9 cellular contexts compared by ENCODE assay signal in genomic region chr11:17012712-17013547, GRCh38. TPM values are rescaled to one million over a fixed set of nuclear protein-coding genes. Genes with fewer than 3 reads are reported as not detected.
DNase-seq lines count a peak whose midpoint lies in the region; ATAC-seq, FAIRE-seq and TF ChIP-seq lines count a peak whose summit lies in the region.
"Had no signal": no experiment of that assay in that cellular context is flagged by ENCODE, and none has a peak within 500 bp of the region (broad histone marks: within the 10 kb centered on the region; RNA-seq: fewer than 3 reads in every experiment).

No MANE protein-coding gene starts in this region.

- no peak overlapping the region for H2BK15ac ChIP-seq in IMR-90 (ENCODE audit: low read depth, low read length)

- no peaks in the 10 kb centered on the region for H3K36me3 Mint-ChIP-seq in dendritic cell treated with granulocyte-macrophage colony-stimulating factor and Interleukin-4, amounts not matched to agents 40 ng/mL and 50 ng/mL, for 4 days (ENCODE audit: low read depth)

- under 1% methylated on average over 22 of the region's 38 CpGs for WGBS in A549 (ENCODE audit: missing lambda C conversion rate)
- 10% methylated on average over 2 of the region's 38 CpGs; no CpG with 5 or more reads in 1 of the 2 experiments for WGBS in IMR-90 (ENCODE audit: extremely low coverage in 2 of 2, insufficient read length in 1 of 2), 2 experiments
- WGBS in lower leg skin, 2 donors: 50 to 53% methylated on average over 31 to 35 of the region's 38 CpGs
- WGBS in upper lobe of left lung, 2 donors: 36 to 50% methylated on average over 15 to 33 of the region's 38 CpGs

- H3K4me1 Mint-ChIP-seq in dendritic cell treated with granulocyte-macrophage colony-stimulating factor and Interleukin-4, amounts not matched to agents 40 ng/mL and 50 ng/mL, for 4 days (ENCODE audit: low read depth): peaks cover 12% of the 10 kb centered on the region

- DNase-seq in A549 (ENCODE audit: low read depth in 1 of 2, low spot score in 1 of 2) (peak; percentile 83 to 91), IMR-90 (peak; percentile 52), lower leg skin (ENCODE audit: low spot score in 2 of 2) (peak in 1 of 2 donors; percentile 25), upper lobe of left lung (peak; percentile 75 to 84), UCSD-AML1 (lab: John Stamatoyannopoulos, UW; ENCODE audit: unreplicated experiment) (no peak), OCI-M2 (lab: John Stamatoyannopoulos, UW; ENCODE audit: unreplicated experiment) (no peak), NCI-H1436 treated with DMSO at 0.1 percent for 48 hours (lab: John Stamatoyannopoulos, UW) (no peak)

- H3K14ac ChIP-seq in IMR-90 (replicated peaks; ENCODE audit: low read depth, low read length): no peak overlapping the region

- no peak overlapping the region for H4K8ac ChIP-seq in IMR-90 (ENCODE audit: low read depth in 2 of 2, low read length in 2 of 2)

- H3K4me3 Mint-ChIP-seq in dendritic cell treated with granulocyte-macrophage colony-stimulating factor and Interleukin-4, amounts not matched to agents 40 ng/mL and 50 ng/mL, for 4 days: peak overlapping the region; percentile 64

- H3K36me3 ChIP-seq in IMR-90 (ENCODE audit: control insufficient read depth, insufficient read depth, low read length) (no peaks in the 10 kb centered on the region), upper lobe of left lung (no peaks in the 10 kb centered on the region)

- H2BK5ac ChIP-seq in IMR-90 (ENCODE audit: low read depth, low read length, poor library complexity, severe bottlenecking): no peak overlapping the region

- no peak overlapping the region for H3K4ac ChIP-seq in IMR-90 (ENCODE audit: low read depth, low read length)

- H3K4me3 ChIP-seq in A549 (peak overlapping the region; percentile 69), IMR-90 (ENCODE audit: insufficient read depth, low read depth, low read length) (no peak overlapping the region; the same call in 1 of the 2 replicates), lower leg skin (ENCODE audit: low read depth, poor library complexity, severe bottlenecking) (peak overlapping the region; percentile 35), upper lobe of left lung (peak overlapping the region; percentile 11 to 84 (median 66))

- H3K18ac ChIP-seq in IMR-90 (ENCODE audit: low read depth, low read length): no peak overlapping the region

- H3K9ac ChIP-seq in IMR-90 (ENCODE audit: low read depth, low read length): no peak overlapping the region

- CTCF ChIA-PET in A549 (lab: Yijun Ruan, JAX): interaction anchor here (1.1 to 2.0 kb wide), 2 partner anchors 50 to 73 kb away, joined by 3 to 8 read pairs; no protein-coding TSS in a partner anchor
- CTCF ChIA-PET in IMR-90 (lab: Yijun Ruan, JAX): no interaction called here

- H2AK5ac ChIP-seq in IMR-90 (ENCODE audit: low read depth, low read length): no peak overlapping the region

- TF ChIP-seq EP300 in A549 (IDR thresholded peaks at IDR 0.05) (peak in 1 of 2 experiments; percentile 38; a peak in 1 of 5 replicates), upper lobe of left lung (IDR thresholded peaks at IDR 0.05) (no peak)

- no peaks in the 10 kb centered on the region for H3K79me1 ChIP-seq in IMR-90 (ENCODE audit: low read depth in 1 of 2, low read length in 2 of 2)

- H3K27ac Mint-ChIP-seq in dendritic cell treated with granulocyte-macrophage colony-stimulating factor and Interleukin-4, amounts not matched to agents 40 ng/mL and 50 ng/mL, for 4 days: no peak overlapping the region
- H3K27ac Mint-ChIP-seq: activated naive CD4-positive, alpha-beta T cell treated with anti-CD3 and anti-CD28 coated beads, Interleukin-2, amount 50 U/mL, for 72 hours had no signal

- ATAC-seq in A549 (peak; percentile 68 to 88), IMR-90 (ENCODE audit: low read depth) (peak; percentile 62), upper lobe of left lung (ENCODE audit: low FRiP score in 2 of 2) (peak; percentile 76 to 77)

- H3K27ac ChIP-seq in A549 (peak overlapping the region; percentile 95), IMR-90 (ENCODE audit: insufficient read depth, low read length) (no peak overlapping the region), upper lobe of left lung (peak overlapping the region; percentile 69 to 76 (median 76))

- no peak; the same call in 1 of the 2 replicates for TF ChIP-seq POLR2A in A549 (IDR thresholded peaks at IDR 0.05; ENCODE audit: low read length)
- no peak for TF ChIP-seq POLR2A in IMR-90 (IDR thresholded peaks at IDR 0.05; ENCODE audit: low read depth, low read length)
- no peak for TF ChIP-seq POLR2A in lower leg skin (IDR thresholded peaks at IDR 0.05)
- peak in 1 of 4 donors; percentile 12 for TF ChIP-seq POLR2A in upper lobe of left lung (IDR thresholded peaks at IDR 0.05)

- H3K56ac ChIP-seq in IMR-90 (ENCODE audit: extremely low read depth, insufficient read depth, low read length): no peak overlapping the region

- H3K9me3 ChIP-seq in A549: no peaks in the 10 kb centered on the region
- H3K9me3 ChIP-seq in IMR-90 (ENCODE audit: control insufficient read depth, insufficient read depth, low read length): no peaks in the 10 kb centered on the region
- no peaks in the 10 kb centered on the region for H3K9me3 ChIP-seq in upper lobe of left lung

- peak overlapping the region; percentile 69 for H2AFZ ChIP-seq in IMR-90 (replicated peaks; ENCODE audit: low read length, poor library complexity)

- H2BK20ac ChIP-seq in IMR-90 (ENCODE audit: low read depth, low read length): no peak overlapping the region

- no peak overlapping the region for H2BK120ac ChIP-seq in IMR-90 (ENCODE audit: low read depth, low read length)

- in situ Hi-C loops in IMR-90 (cut with MboI; ENCODE audit: low sequenced_read_pairs): no loop called here

- no peak overlapping the region for H4K91ac ChIP-seq in IMR-90 (ENCODE audit: insufficient read depth, low read depth, low read length)

- POLR2A ChIA-PET in A549 (lab: Yijun Ruan, JAX): interaction anchor here (0.6 to 3.9 kb wide), 5 partner anchors 12 to 71 kb away, joined by 3 to 37 read pairs (median 3); partner anchors contain the start of gene RPS13
- POLR2A ChIA-PET in IMR-90 (lab: Charles Lee; ENCODE audit: unreplicated experiment): interaction anchor here (0.5 kb wide), 1 partner anchor 51 kb away, joined by 4 read pairs; no protein-coding TSS in a partner anchor

- H3K23ac ChIP-seq in IMR-90 (ENCODE audit: low read depth, low read length): no peak overlapping the region

- no TSS peak for BruUV-seq in IMR-90 (replicated peaks; lab: Mats Ljungman, UMichigan)

- dilution Hi-C loops in IMR-90 (cut with HindIII; ENCODE audit: low sequenced_read_pairs, unreplicated experiment): no loop called here

- no peaks in the 10 kb centered on the region for H3K9me1 ChIP-seq in IMR-90 (ENCODE audit: insufficient read depth, low read length)

- H3K27me3 Mint-ChIP-seq in dendritic cell treated with granulocyte-macrophage colony-stimulating factor and Interleukin-4, amounts not matched to agents 40 ng/mL and 50 ng/mL, for 4 days: peaks cover 31% of the 10 kb centered on the region

- H4K5ac ChIP-seq in IMR-90 (ENCODE audit: low read depth, low read length): no peak overlapping the region

- H3K27me3 ChIP-seq in IMR-90 (ENCODE audit: control insufficient read depth, insufficient read depth, low read length) (peaks cover 51% of the 10 kb centered on the region), upper lobe of left lung (peaks cover 2 to 10% (median 6%) of the 10 kb centered on the region in 4 donors)

- peaks cover 34% of the 10 kb centered on the region for H3K4me1 ChIP-seq in A549
- H3K4me1 ChIP-seq in IMR-90 (ENCODE audit: control insufficient read depth, insufficient read depth, low read length): no peaks in the 10 kb centered on the region
- peaks cover 6 to 21% (median 8%) of the 10 kb centered on the region in 4 donors for H3K4me1 ChIP-seq in upper lobe of left lung

- no peak for TF ChIP-seq CTCF in A549 (IDR thresholded peaks at IDR 0.05)
- no peak for TF ChIP-seq CTCF in IMR-90 (conservative IDR thresholded peaks at IDR 0.05; ENCODE audit: low read depth, low read length)
- TF ChIP-seq CTCF in lower leg skin (IDR thresholded peaks at IDR 0.05): peak in 1 of 3 donors; percentile 89
- TF ChIP-seq CTCF in upper lobe of left lung (IDR thresholded peaks at IDR 0.05): no peak

- no peaks in the 10 kb centered on the region for H4K20me1 ChIP-seq in IMR-90 (ENCODE audit: insufficient read depth, low read length)

- TF ChIP-seq RAD21 in A549 (conservative IDR thresholded peaks at IDR 0.05 in 1 of 2, IDR thresholded peaks at IDR 0.05 in 1 of 2): peak in 1 of 2 experiments; percentile 3; a peak in 1 of 5 replicates
- TF ChIP-seq RAD21 in IMR-90 (IDR thresholded peaks at IDR 0.05; ENCODE audit: low read length): no peak

- H3K4me2 ChIP-seq in A549 (peak overlapping the region; percentile 79), IMR-90 (ENCODE audit: low read depth, low read length) (peak overlapping the region; percentile 52; the same call in 1 of the 2 replicates)

- H2AK9ac ChIP-seq in IMR-90 (replicated peaks; ENCODE audit: low read depth, low read length, poor library complexity): peak overlapping the region; percentile 17

- H3K9me3 Mint-ChIP-seq in dendritic cell treated with granulocyte-macrophage colony-stimulating factor and Interleukin-4, amounts not matched to agents 40 ng/mL and 50 ng/mL, for 4 days: no peaks in the 10 kb centered on the region
- H3K9me3 Mint-ChIP-seq: activated naive CD4-positive, alpha-beta T cell treated with anti-CD3 and anti-CD28 coated beads, Interleukin-2, amount 50 U/mL, for 72 hours had no signal

- peak; percentile 46 for FAIRE-seq in A549 (lab: Jason Lieb, UNC)

- intact Hi-C loops in IMR-90 (cut with micrococcal nuclease): loop anchor here (10.0 kb wide), 1 partner anchor 52 kb away; no protein-coding TSS in a partner anchor
- intact Hi-C loops in dendritic cell treated with granulocyte-macrophage colony-stimulating factor and Interleukin-4, amounts not matched to agents 40 ng/mL and 50 ng/mL, for 4 days (cut with micrococcal nuclease): loop anchor here (10.0 kb wide), 1 partner anchor 52 kb away; no protein-coding TSS in a partner anchor
- intact Hi-C loops in lower leg skin (cut with DNase I; ENCODE audit: low total_unique reads): no loop called here

TF ChIP-seq in A549, 52 proteins besides CTCF, POLR2A, EP300 and RAD21 (continues in another document):
- peak; percentile 72 for TF ChIP-seq JUNB (IDR thresholded peaks at IDR 0.05)

RNA-seq across cellular contexts. Expression of gene PLEKHA7, which starts 1.3 kb away (rescaled TPM):
- polyA plus RNA-seq in A549 (2011; rRNA removed): 8.7 and 15.3 TPM in 2 replicates
- 9.6 and 12.8 TPM in 2 replicates for polyA plus RNA-seq in A549 (2012; cell fraction: cytosol; rRNA removed)
- 38.1 and 47.3 TPM in 2 replicates for polyA plus RNA-seq in A549 (2012; cell fraction: nucleus; rRNA removed)
- polyA plus RNA-seq in A549 (2017; fragmentation: RNase III; extraction: RNeasy Plus Mini Kit Qiagen cat#74134 plus additional on column Dnase treatment): 12.8 to 13.9 TPM (median 13.8 TPM) in 3 replicates
- 10.0 and 12.1 TPM in 2 replicates for polyA minus RNA-seq in A549 (2011; rRNA and poly(A)+ RNA removed)
- not detected in 2 replicates for total RNA-seq in IMR-90 (2012; rRNA removed)
- 0.10 and 0.12 TPM in 2 replicates for polyA plus RNA-seq in IMR-90 (2012; rRNA removed)
- 0.03 TPM in 2 replicates for polyA plus RNA-seq in IMR-90 (2012; cell fraction: cytosol; rRNA removed)
- polyA plus RNA-seq in IMR-90 (2012; cell fraction: nucleus; rRNA removed; ENCODE audit: low replicate concordance): 0.17 and 0.57 TPM in 2 replicates
- 10 to 100 TPM; 16.9 to 35.1 (median 24.1) TPM for total RNA-seq in lower leg skin
- total RNA-seq in upper lobe of left lung: 10 to 100 TPM; 27.5 to 87.0 (median 48.6) TPM

Comparison
In these comparisons a context has a peak if more than half of its experiments do, and no peak if none do; other contexts are left out.
1. DNase-seq: peak in A549 (2 of 2), IMR-90 (single experiment) and upper lobe of left lung (2 of 2); none in UCSD-AML1 (single experiment), OCI-M2 (single experiment) and NCI-H1436 treated with DMSO at 0.1 percent for 48 hours (single experiment).
2. RNA of gene PLEKHA7, which starts 1.3 kb away (total RNA-seq): 27.5 to 87.0 TPM in upper lobe of left lung and 16.9 to 35.1 TPM in lower leg skin; not detected in IMR-90; every median in the first group is over 10 times any median in the second.
3. Peak in every context shown above with its lines, with median percentiles within 50 percentile points of each other: ATAC-seq.